In the genomic region with DNA sequence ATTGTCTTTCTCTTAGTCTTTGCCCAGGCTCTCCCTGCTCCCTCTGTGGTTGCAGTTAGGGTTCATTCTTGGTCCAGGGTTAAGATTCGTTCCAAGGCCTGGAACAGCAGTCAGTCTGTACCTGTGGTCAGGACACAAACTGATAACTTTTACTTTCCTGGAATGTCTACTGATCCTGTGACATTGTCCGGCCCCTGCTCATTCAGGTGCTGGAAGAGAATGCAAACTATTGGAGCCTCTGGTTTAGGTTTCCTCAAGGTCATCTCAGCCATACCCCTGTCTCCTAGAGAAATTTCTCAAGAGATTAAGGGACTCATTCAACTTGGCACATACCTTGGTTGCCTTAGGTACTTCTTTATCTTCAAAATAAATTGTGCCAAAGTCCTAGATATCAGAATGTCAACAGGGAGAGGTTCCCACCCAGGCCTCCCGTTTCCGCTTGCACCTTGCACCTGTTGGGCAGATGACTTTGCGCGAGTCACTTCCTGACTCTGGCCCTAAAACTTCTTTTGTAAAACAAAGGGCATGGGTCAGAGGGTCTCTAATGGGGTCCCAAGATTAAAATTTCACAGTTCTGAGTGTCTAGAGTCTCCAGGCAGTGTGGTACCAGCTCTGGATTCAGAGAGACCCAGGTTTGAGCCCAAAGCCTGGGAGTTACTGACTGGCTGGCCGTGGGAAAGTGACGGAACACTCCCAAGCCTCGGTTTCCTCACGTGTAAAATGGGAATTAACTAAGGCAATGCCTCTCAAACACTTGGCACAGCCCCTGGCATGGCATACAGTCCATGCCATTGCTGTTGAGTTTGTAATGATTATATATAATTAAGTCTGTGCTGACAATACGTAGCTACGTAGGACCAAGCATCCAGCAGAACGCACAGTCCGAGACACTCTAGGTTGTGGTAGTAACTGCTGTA, we compare ENCODE assay signal across 29 cellular contexts. TPM values are rescaled to one million over a fixed set of nuclear protein-coding genes. Genes with fewer than 3 reads are reported as not detected.
DNase-seq lines count a peak whose midpoint lies in the region; ATAC-seq, FAIRE-seq and TF ChIP-seq lines count a peak whose summit lies in the region.
"Had no signal": no experiment of that assay in that cellular context is flagged by ENCODE, and none has a peak within 500 bp of the region (broad histone marks: within the 10 kb centered on the region; RNA-seq: fewer than 3 reads in every experiment).

No MANE protein-coding gene starts in this region.

- H3K4me2 ChIP-seq in HepG2 (ENCODE audit: low read depth, low read length), result peak overlapping the region; percentile 68

- no peaks in the 10 kb centered on the region for H3K36me3 Mint-ChIP-seq in type B pancreatic cell
- H3K36me3 Mint-ChIP-seq: CD8-positive, alpha-beta T cell had no signal

- CTCF ChIA-PET in HepG2 (lab: Yijun Ruan, JAX; ENCODE audit: low intra/inter-chr PET ratio, low total read pairs), result no interaction called here

- no TSS peak for BruUV-seq in HepG2 (replicated peaks; lab: Mats Ljungman, UMichigan)

- intact Hi-C loops in HepG2 (cut with micrococcal nuclease; ENCODE audit: unreplicated experiment), result no loop called here
- intact Hi-C loops in right lobe of liver (cut with DNase I), result no loop called here
- intact Hi-C loops in colonic mucosa (cut with DNase I), result no loop called here

- POLR2A ChIA-PET in HepG2 (lab: Yijun Ruan, JAX), result interaction anchor here (1.3 to 1.7 kb wide), 2 partner anchors 9 to 59 kb away, joined by 3 to 5 read pairs; no protein-coding TSS in a partner anchor

- peak overlapping the region; percentile 65 for H3K9ac ChIP-seq in HepG2 (ENCODE audit: insufficient read depth, low read depth, low read length)
- H3K9ac ChIP-seq in colonic mucosa (ENCODE audit: low read depth in 2 of 2, low read length in 2 of 2), result peak overlapping the region; percentile 35 to 81
- peak overlapping the region; percentile 53 for H3K9ac ChIP-seq in mucosa of stomach (ENCODE audit: low read length)

- H4K20me1 ChIP-seq in HepG2 (ENCODE audit: insufficient read depth, low read length), result no peaks in the 10 kb centered on the region

- H3K4me3 ChIP-seq in HepG2 (replicated peaks in 1 of 3; ENCODE audit: insufficient read depth in 1 of 3, low read depth in 2 of 3, low read length in 3 of 3) (peak overlapping the region in 1 of 3 experiments; percentile 22; a peak in 1 of 6 replicates), right lobe of liver (no peak overlapping the region), colonic mucosa (no peak overlapping the region), mucosa of stomach (ENCODE audit: low read length) (no peak overlapping the region)
- H3K4me3 ChIP-seq: MG63, SJCRH30 had no signal

- H3K27me3 Mint-ChIP-seq in type B pancreatic cell, result no peaks in the 10 kb centered on the region

- TF ChIP-seq EP300 in HepG2 (IDR thresholded peaks at IDR 0.05; ENCODE audit: low read depth in 2 of 2, low read length in 2 of 2) (peak in 1 of 2 experiments; percentile 71; a peak in 3 of 4 replicates), HepG2 (CRISPR knock-in tag; IDR thresholded peaks at IDR 0.05; ENCODE audit: borderline replicate concordance) (peak; percentile 65)

- TF ChIP-seq CTCF in HepG2 (CRISPR knock-in tag; IDR thresholded peaks at IDR 0.05), result no peak
- no peak for TF ChIP-seq CTCF in right lobe of liver (IDR thresholded peaks at IDR 0.05)
- no peak for TF ChIP-seq CTCF in colonic mucosa (IDR thresholded peaks at IDR 0.05)
- TF ChIP-seq CTCF in type B pancreatic cell (conservative IDR thresholded peaks at IDR 0.05), result no peak

- H3K4me1 ChIP-seq in HepG2 (ENCODE audit: insufficient read depth, low read length), result peaks cover 53% of the 10 kb centered on the region
- H3K4me1 ChIP-seq in right lobe of liver, result no peaks in the 10 kb centered on the region
- peaks cover 4% of the 10 kb centered on the region for H3K4me1 ChIP-seq in colonic mucosa
- peaks cover 39% of the 10 kb centered on the region for H3K4me1 ChIP-seq in mucosa of stomach (ENCODE audit: control insufficient read depth, insufficient read depth, low read length)
- H3K4me1 ChIP-seq: SJCRH30 had no signal

- in situ Hi-C loops in HepG2 (cut with HindIII; ENCODE audit: extremely low pct_ligation_motif_present, low pct_unique_long_range_greater_than_20kb), result no loop called here

- DNase-seq in HepG2 (ENCODE audit: low spot score), result peak; percentile 81
- no peak for DNase-seq in right lobe of liver
- peak; percentile 90 for DNase-seq in colonic mucosa
- no peak for DNase-seq in type B pancreatic cell (ENCODE audit: extremely low spot score, unreplicated experiment)
- DNase-seq in NCI-H446 (lab: John Stamatoyannopoulos, UW), result no peak
- DNase-seq in NCI-H524 (lab: John Stamatoyannopoulos, UW), result no peak
- DNase-seq in SKM-1 (lab: John Stamatoyannopoulos, UW; ENCODE audit: unreplicated experiment), result no peak
- DNase-seq: 8988T; AML-193; C1 segment of cervical spinal cord; Calu3; CD8-positive, alpha-beta T cell; DMS153; Kasumi-1; MG63; NCI-H1048; NCI-H1417 treated with DMSO at 0.1 percent for 48 hours; NCI-H187 treated with DMSO at 0.1 percent for 48 hours; NCI-H2107; NCI-H510A; NCI-H774; NK-92 treated with Interleukin-12 subunit alpha and Interleukin-12 subunit beta, amount 100 ng/mL, for 24 hours; SJCRH30 had no signal

- TF ChIP-seq RAD21 in HepG2 (CRISPR knock-in tag; IDR thresholded peaks at IDR 0.05), result no peak

- TF ChIP-seq POLR2A in HepG2 (IDR thresholded peaks at IDR 0.05; ENCODE audit: insufficient read depth in 1 of 2, low read depth in 2 of 2, low read length in 2 of 2) (no peak), right lobe of liver (IDR thresholded peaks at IDR 0.05) (no peak)

- H3K9me3 ChIP-seq in HepG2 (ENCODE audit: low read length) (no peaks in the 10 kb centered on the region), right lobe of liver (no peaks in the 10 kb centered on the region), colonic mucosa (no peaks in the 10 kb centered on the region), mucosa of stomach (ENCODE audit: control insufficient read depth, low read length) (no peaks in the 10 kb centered on the region)
- H3K9me3 ChIP-seq: MG63, SJCRH30 had no signal

- H3K27ac Mint-ChIP-seq in type B pancreatic cell, result peak overlapping the region; percentile 37
- H3K27ac Mint-ChIP-seq: CD8-positive, alpha-beta T cell had no signal

- H3K4me3 Mint-ChIP-seq in type B pancreatic cell, result no peak overlapping the region
- H3K4me3 Mint-ChIP-seq: CD8-positive, alpha-beta T cell had no signal

- no peaks in the 10 kb centered on the region for H3K79me2 ChIP-seq in HepG2 (ENCODE audit: insufficient read depth, low read length)

- H3K27me3 ChIP-seq in HepG2 (ENCODE audit: control insufficient read depth in 1 of 2, insufficient read depth in 2 of 2, low read length in 2 of 2) (no peaks in the 10 kb centered on the region), right lobe of liver (no peaks in the 10 kb centered on the region), colonic mucosa (no peaks in the 10 kb centered on the region), mucosa of stomach (ENCODE audit: control insufficient read depth, insufficient read depth, low read length) (no peaks in the 10 kb centered on the region)
- H3K27me3 ChIP-seq: MG63 had no signal

- H3K9me3 Mint-ChIP-seq in type B pancreatic cell, result no peaks in the 10 kb centered on the region
- H3K9me3 Mint-ChIP-seq: CD8-positive, alpha-beta T cell had no signal

- no peak overlapping the region for H2AFZ ChIP-seq in HepG2 (ENCODE audit: low read length)

- H3K27ac ChIP-seq in HepG2 (ENCODE audit: extremely low read length, insufficient read depth, low read length), result peak overlapping the region; percentile 92
- H3K27ac ChIP-seq in right lobe of liver, result no peak overlapping the region
- H3K27ac ChIP-seq in colonic mucosa, result peak overlapping the region; percentile 89
- H3K27ac ChIP-seq: SJCRH30 had no signal

- peak; percentile 64 for FAIRE-seq in HepG2 (lab: Jason Lieb, UNC)
- FAIRE-seq: GM12892, H1 had no signal

- ATAC-seq in HepG2 (peak; percentile 81), right lobe of liver (no peak)
- ATAC-seq: CD8-positive, alpha-beta T cell; Panc1 had no signal

- WGBS in HepG2 (ENCODE audit: low lambda C conversion rate), result 55% methylated on average over 13 of the region's 14 CpGs
- 83% methylated on average over 13 of the region's 14 CpGs for WGBS in right lobe of liver (ENCODE audit: insufficient coverage, low coverage, low lambda C conversion rate, missing lambda C conversion rate)

- H3K4me1 Mint-ChIP-seq in type B pancreatic cell (ENCODE audit: unreplicated experiment), result peaks cover 6% of the 10 kb centered on the region

- H3K36me3 ChIP-seq in HepG2 (replicated peaks in 1 of 2; ENCODE audit: control insufficient read depth in 1 of 2, insufficient read depth in 2 of 2, low read length in 2 of 2) (no peaks in the 10 kb centered on the region), right lobe of liver (no peaks in the 10 kb centered on the region), colonic mucosa (no peaks in the 10 kb centered on the region), mucosa of stomach (ENCODE audit: control insufficient read depth, insufficient read depth, low read length) (peaks cover 4% of the 10 kb centered on the region)
- H3K36me3 ChIP-seq: MG63, SJCRH30 had no signal

RNA-seq across cellular contexts. Expression of gene CYP2S1, which starts 25.9 kb away (rescaled TPM):
- 0.09 TPM in 1 of 2 replicates, not detected in the other for total RNA-seq in HepG2 (2016; rRNA removed; fragmentation: Illumina TruSeq; extraction: Trizol)
- not detected in 2 replicates for total RNA-seq in HepG2 (2016; cell fraction: cytosol; rRNA removed; fragmentation: Illumina TruSeq; extraction: Trizol; ENCODE audit: low read depth)
- total RNA-seq in HepG2 (2016; cell fraction: insoluble cytoplasmic fraction; rRNA removed; fragmentation: Illumina TruSeq; extraction: Trizol), result 0.07 and 0.26 TPM in 2 replicates
- 0.07 and 0.15 TPM in 2 replicates for total RNA-seq in HepG2 (2016; cell fraction: membrane; rRNA removed; fragmentation: Illumina TruSeq; extraction: Trizol)
- total RNA-seq in HepG2 (2016; cell fraction: nucleus; rRNA removed; fragmentation: Illumina TruSeq; extraction: Trizol), result 0.28 TPM in 1 of 2 replicates, not detected in the other
- 1.8 and 2.1 TPM in 2 replicates for polyA plus RNA-seq in HepG2 (2011; rRNA removed)
- 0.87 and 1.2 TPM in 2 replicates for polyA plus RNA-seq in HepG2 (2011; cell fraction: cytosol; rRNA removed)
- 4.2 and 4.4 TPM in 2 replicates for polyA plus RNA-seq in HepG2 (2011; cell fraction: nucleus; rRNA removed)
- polyA plus RNA-seq in HepG2 (2012), result 4.6 and 5.8 TPM in 2 replicates
- 0.11 and 0.12 TPM in 2 replicates for polyA plus RNA-seq in HepG2 (2016; cell fraction: cytosol; fragmentation: Illumina TruSeq; extraction: Trizol; ENCODE audit: low read depth)
- polyA plus RNA-seq in HepG2 (2016; cell fraction: insoluble cytoplasmic fraction; fragmentation: Illumina TruSeq; extraction: Trizol; ENCODE audit: low read depth), result 0.19 and 0.38 TPM in 2 replicates
- 0.11 and 0.19 TPM in 2 replicates for polyA plus RNA-seq in HepG2 (2016; cell fraction: membrane; fragmentation: Illumina TruSeq; extraction: Trizol; ENCODE audit: low read depth)
- polyA plus RNA-seq in HepG2 (2016; cell fraction: nucleus; fragmentation: Illumina TruSeq; extraction: Trizol; ENCODE audit: insufficient read depth, low read depth), result 0.79 and 0.81 TPM in 2 replicates
- polyA minus RNA-seq in HepG2 (2011; rRNA and poly(A)+ RNA removed; ENCODE audit: low replicate concordance), result 1.1 and 2.5 TPM in 2 replicates
- polyA minus RNA-seq in HepG2 (2011; cell fraction: cytosol; rRNA and poly(A)+ RNA removed), result 2.8 and 4.8 TPM in 2 replicates
- 1.1 and 1.3 TPM in 2 replicates for polyA minus RNA-seq in HepG2 (2011; cell fraction: nucleus; rRNA and poly(A)+ RNA removed)
- 1 to 10 TPM in 3 of 6 experiments, under 1 TPM in 3; 0.54 to 1.9 (median 0.99) TPM for total RNA-seq in right lobe of liver
- total RNA-seq in colonic mucosa, result 100 to 1,000 TPM; 114 to 152 TPM
- total RNA-seq in type B pancreatic cell (ENCODE audit: low replicate concordance), result 33.1 and 121 TPM in 2 replicates
- total RNA-seq: G401, SJCRH30 had no signal

RNA-seq across cellular contexts. Expression of gene AXL, which starts 51.9 kb away (rescaled TPM):
- total RNA-seq in HepG2 (2016; rRNA removed; fragmentation: Illumina TruSeq; extraction: Trizol) (0.31 and 0.71 TPM in 2 replicates), right lobe of liver (10 to 100 TPM in 3 of 6 experiments, 1 to 10 TPM in 3; 5.7 to 20.3 (median 10.2) TPM), colonic mucosa (10 to 100 TPM in 1 of 2 donors, 1 to 10 TPM in 1; 6.2 to 21.4 TPM), type B pancreatic cell (ENCODE audit: low replicate concordance) (8.8 and 20.9 TPM in 2 replicates)
- 0.18 and 0.20 TPM in 2 replicates for total RNA-seq in HepG2 (2016; cell fraction: cytosol; rRNA removed; fragmentation: Illumina TruSeq; extraction: Trizol; ENCODE audit: low read depth)
- 0.54 and 0.67 TPM in 2 replicates for total RNA-seq in HepG2 (2016; cell fraction: insoluble cytoplasmic fraction; rRNA removed; fragmentation: Illumina TruSeq; extraction: Trizol)
- total RNA-seq in HepG2 (2016; cell fraction: membrane; rRNA removed; fragmentation: Illumina TruSeq; extraction: Trizol), result 0.59 and 0.79 TPM in 2 replicates
- total RNA-seq in HepG2 (2016; cell fraction: nucleus; rRNA removed; fragmentation: Illumina TruSeq; extraction: Trizol), result 1.1 and 1.8 TPM in 2 replicates
- polyA plus RNA-seq in HepG2 (2011; rRNA removed), result 5.7 and 5.9 TPM in 2 replicates
- 4.3 and 4.8 TPM in 2 replicates for polyA plus RNA-seq in HepG2 (2011; cell fraction: cytosol; rRNA removed)
- 5.2 and 8.0 TPM in 2 replicates for polyA plus RNA-seq in HepG2 (2011; cell fraction: nucleus; rRNA removed)
- 2.9 and 4.5 TPM in 2 replicates for polyA plus RNA-seq in HepG2 (2012)
- 0.09 and 0.10 TPM in 2 replicates for polyA plus RNA-seq in HepG2 (2016; cell fraction: cytosol; fragmentation: Illumina TruSeq; extraction: Trizol; ENCODE audit: low read depth)
- 0.39 and 0.46 TPM in 2 replicates for polyA plus RNA-seq in HepG2 (2016; cell fraction: insoluble cytoplasmic fraction; fragmentation: Illumina TruSeq; extraction: Trizol; ENCODE audit: low read depth)
- polyA plus RNA-seq in HepG2 (2016; cell fraction: membrane; fragmentation: Illumina TruSeq; extraction: Trizol; ENCODE audit: low read depth), result 0.32 and 0.35 TPM in 2 replicates
- 1.3 and 1.4 TPM in 2 replicates for polyA plus RNA-seq in HepG2 (2016; cell fraction: nucleus; fragmentation: Illumina TruSeq; extraction: Trizol; ENCODE audit: insufficient read depth, low read depth)
- 26.1 and 95.6 TPM in 2 replicates for polyA minus RNA-seq in HepG2 (2011; rRNA and poly(A)+ RNA removed; ENCODE audit: low replicate concordance)
- 11.6 and 12.8 TPM in 2 replicates for polyA minus RNA-seq in HepG2 (2011; cell fraction: cytosol; rRNA and poly(A)+ RNA removed)
- polyA minus RNA-seq in HepG2 (2011; cell fraction: nucleus; rRNA and poly(A)+ RNA removed), result 5.0 and 5.1 TPM in 2 replicates

RNA-seq across cellular contexts. Expression of gene CYP2F1, which starts 52.9 kb away (rescaled TPM):
- total RNA-seq in HepG2 (2016; rRNA removed; fragmentation: Illumina TruSeq; extraction: Trizol), result not detected in 2 replicates
- not detected in 2 replicates for total RNA-seq in HepG2 (2016; cell fraction: cytosol; rRNA removed; fragmentation: Illumina TruSeq; extraction: Trizol; ENCODE audit: low read depth)
- not detected in 2 replicates for total RNA-seq in HepG2 (2016; cell fraction: insoluble cytoplasmic fraction; rRNA removed; fragmentation: Illumina TruSeq; extraction: Trizol)
- total RNA-seq in HepG2 (2016; cell fraction: membrane; rRNA removed; fragmentation: Illumina TruSeq; extraction: Trizol), result not detected in 2 replicates
- not detected in 2 replicates for total RNA-seq in HepG2 (2016; cell fraction: nucleus; rRNA removed; fragmentation: Illumina TruSeq; extraction: Trizol)
- not detected in 2 replicates for polyA plus RNA-seq in HepG2 (2011; rRNA removed)
- polyA plus RNA-seq in HepG2 (2011; cell fraction: cytosol; rRNA removed), result not detected in 2 replicates
- polyA plus RNA-seq in HepG2 (2011; cell fraction: nucleus; rRNA removed), result not detected in 2 replicates
- polyA plus RNA-seq in HepG2 (2012), result not detected in 2 replicates
- not detected in 2 replicates for polyA plus RNA-seq in HepG2 (2016; cell fraction: cytosol; fragmentation: Illumina TruSeq; extraction: Trizol; ENCODE audit: low read depth)
- polyA plus RNA-seq in HepG2 (2016; cell fraction: insoluble cytoplasmic fraction; fragmentation: Illumina TruSeq; extraction: Trizol; ENCODE audit: low read depth), result not detected in 2 replicates
- polyA plus RNA-seq in HepG2 (2016; cell fraction: membrane; fragmentation: Illumina TruSeq; extraction: Trizol; ENCODE audit: low read depth), result not detected in 2 replicates
- not detected in 2 replicates for polyA plus RNA-seq in HepG2 (2016; cell fraction: nucleus; fragmentation: Illumina TruSeq; extraction: Trizol; ENCODE audit: insufficient read depth, low read depth)
- not detected in 2 replicates for polyA minus RNA-seq in HepG2 (2011; rRNA and poly(A)+ RNA removed; ENCODE audit: low replicate concordance)
- not detected in 2 replicates for polyA minus RNA-seq in HepG2 (2011; cell fraction: cytosol; rRNA and poly(A)+ RNA removed)
- polyA minus RNA-seq in HepG2 (2011; cell fraction: nucleus; rRNA and poly(A)+ RNA removed), result not detected in 2 replicates
- not detected for total RNA-seq in right lobe of liver
- total RNA-seq in colonic mucosa, result not detected
- not detected in 2 replicates for total RNA-seq in type B pancreatic cell (ENCODE audit: low replicate concordance)
- total RNA-seq: Calu3, G401, H1, SJCRH30 had no signal
- polyA plus RNA-seq: AG04450 had no signal

Comparison
In these comparisons a context has a peak if more than half of its experiments do, and no peak if none do; other contexts are left out.
1. DNase-seq: peak in HepG2 (single experiment) and colonic mucosa (single experiment); none in right lobe of liver (0 of 3), type B pancreatic cell (single experiment), NCI-H446 (0 of 2), NCI-H524 (0 of 2) and SKM-1 (single experiment).
2. H3K27ac ChIP-seq: peak in HepG2 (single experiment) and colonic mucosa (single experiment); none in right lobe of liver (0 of 3).
3. RNA of gene CYP2S1, which starts 25.9 kb away (total RNA-seq): 114 to 152 TPM in colonic mucosa and 33.1 to 121 TPM in type B pancreatic cell; 0.54 to 1.9 TPM in right lobe of liver and 0.07 to 0.28 TPM in HepG2; every median in the first group is over 10 times any median in the second.
4. Peak in every context shown above with its lines, with median percentiles within 50 percentile points of each other: H3K9ac ChIP-seq.